Comparison of ENCODE assay signal across 13 cellular contexts in the genomic region with DNA sequence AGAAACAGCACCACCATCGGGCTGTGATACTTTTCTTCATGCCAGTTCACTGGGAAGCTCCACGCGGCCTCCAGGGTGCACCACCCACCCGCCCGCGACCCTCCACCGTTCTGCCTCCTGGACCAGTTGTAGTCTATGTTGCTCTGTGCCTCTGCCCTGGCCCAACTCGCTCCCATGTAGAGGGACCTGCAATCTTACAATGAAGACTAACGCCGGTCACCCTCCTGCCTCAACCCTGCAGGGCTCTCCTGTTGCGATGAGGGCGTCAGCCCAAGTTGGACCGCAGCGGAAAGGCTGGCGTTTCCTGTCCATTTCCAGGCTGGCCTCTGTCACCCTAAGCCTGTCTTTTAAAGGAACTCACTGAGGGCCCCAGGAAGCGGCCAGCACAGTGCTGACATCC. TPM values are rescaled to one million over a fixed set of nuclear protein-coding genes. Genes with fewer than 3 reads are reported as not detected.
DNase-seq lines count a peak whose midpoint lies in the region; ATAC-seq and TF ChIP-seq lines count a peak whose summit lies in the region.
"Had no signal": no experiment of that assay in that cellular context is flagged by ENCODE, and none has a peak within 500 bp of the region (broad histone marks: within the 10 kb centered on the region; RNA-seq: fewer than 3 reads in every experiment).

No MANE protein-coding gene starts in this region.

- DNase-seq in caudate nucleus (lab: John Stamatoyannopoulos, UW) (peak in 12 of 61 donors; percentile 10 to 44 (median 18)), heart right ventricle (peak; percentile 65 to 67), NCI-H446 (lab: John Stamatoyannopoulos, UW) (no peak), BE2C (no peak), kidney tubule cell (ENCODE audit: low spot score) (no peak)
- no peak for DNase-seq in activated naive CD4-positive, alpha-beta T cell treated with anti-CD3 and anti-CD28 coated beads for 36 hours
- DNase-seq: activated CD4-positive, alpha-beta T cell treated with anti-CD3 and anti-CD28 coated beads, Interleukin-2, amount 50 U/mL, for 4 hours; activated effector memory CD4-positive, alpha-beta T cell treated with anti-CD3 and anti-CD28 coated beads, Interleukin-2, amount 50 U/mL, for 16 hours; PC-3 had no signal

- no peak overlapping the region for H3K27ac Mint-ChIP-seq in activated naive CD4-positive, alpha-beta T cell treated with anti-CD3 and anti-CD28 coated beads for 36 hours
- H3K27ac Mint-ChIP-seq: T-helper 1 cell treated with Interleukin-12 subunit alpha and Interleukin-12 subunit beta and Interleukin-4 antibody, amounts not matched to agents 30 μg/mL and 1 μg/mL, for 36 hours had no signal

- H3K27ac ChIP-seq in caudate nucleus (ENCODE audit: low read depth, low read length) (peak overlapping the region; percentile 18), heart right ventricle (peak overlapping the region in 9 of 10 donors; percentile 64 to 97 (median 90)), muscle layer of duodenum (ENCODE audit: low read length) (peak overlapping the region; percentile 39), thymus (ENCODE audit: low read depth) (peak overlapping the region; percentile 61)

- H3K9me3 ChIP-seq in heart right ventricle (no peaks in the 10 kb centered on the region), muscle layer of duodenum (ENCODE audit: control insufficient read depth in 1 of 2, low read length in 2 of 2) (no peaks in the 10 kb centered on the region), thymus (ENCODE audit: control insufficient read depth) (no peaks in the 10 kb centered on the region), BE2C (no peaks in the 10 kb centered on the region)
- H3K9me3 ChIP-seq: HAP-1 had no signal

- H3K9me3 Mint-ChIP-seq in activated naive CD4-positive, alpha-beta T cell treated with anti-CD3 and anti-CD28 coated beads for 36 hours: no peaks in the 10 kb centered on the region
- H3K9me3 Mint-ChIP-seq: T-helper 1 cell treated with Interleukin-12 subunit alpha and Interleukin-12 subunit beta and Interleukin-4 antibody, amounts not matched to agents 30 μg/mL and 1 μg/mL, for 36 hours had no signal

- no peaks in the 10 kb centered on the region for H3K27me3 ChIP-seq in heart right ventricle
- H3K27me3 ChIP-seq in muscle layer of duodenum (ENCODE audit: low read depth, low read length): no peaks in the 10 kb centered on the region
- no peaks in the 10 kb centered on the region for H3K27me3 ChIP-seq in thymus (ENCODE audit: control insufficient read depth, insufficient read depth)
- no peaks in the 10 kb centered on the region for H3K27me3 ChIP-seq in BE2C

- peaks cover 14 to 68% (median 52%) of the 10 kb centered on the region in 9 donors for H3K4me1 ChIP-seq in heart right ventricle
- peaks cover 6 to 10% of the 10 kb centered on the region in 2 donors for H3K4me1 ChIP-seq in muscle layer of duodenum (ENCODE audit: control insufficient read depth in 1 of 2, insufficient read depth in 2 of 2, low read length in 2 of 2)
- H3K4me1 ChIP-seq in thymus (ENCODE audit: control insufficient read depth, insufficient read depth, low read length): no peaks in the 10 kb centered on the region
- no peaks in the 10 kb centered on the region for H3K4me1 ChIP-seq in BE2C
- H3K4me1 ChIP-seq: HAP-1 had no signal

- peaks cover 10% of the 10 kb centered on the region for H3K4me1 Mint-ChIP-seq in activated naive CD4-positive, alpha-beta T cell treated with anti-CD3 and anti-CD28 coated beads for 36 hours (ENCODE audit: low read depth)

- CTCF ChIA-PET in activated naive CD4-positive, alpha-beta T cell treated with anti-CD3 and anti-CD28 coated beads for 36 hours (lab: Charles Lee): no interaction called here

- H3K4me3 ChIP-seq in heart right ventricle: no peak overlapping the region
- H3K4me3 ChIP-seq in muscle layer of duodenum (ENCODE audit: low read depth in 1 of 2, low read length in 2 of 2): no peak overlapping the region
- H3K4me3 ChIP-seq in thymus (ENCODE audit: low read length): no peak overlapping the region
- H3K4me3 ChIP-seq in BE2C (ENCODE audit: low read depth, low read length): no peak overlapping the region
- H3K4me3 ChIP-seq: HAP-1 had no signal

- peak; percentile 26 to 54 (median 44) for ATAC-seq in heart right ventricle
- ATAC-seq: PC-3 had no signal

- H3K4me3 Mint-ChIP-seq in activated naive CD4-positive, alpha-beta T cell treated with anti-CD3 and anti-CD28 coated beads for 36 hours: no peak overlapping the region
- H3K4me3 Mint-ChIP-seq: T-helper 1 cell treated with Interleukin-12 subunit alpha and Interleukin-12 subunit beta and Interleukin-4 antibody, amounts not matched to agents 30 μg/mL and 1 μg/mL, for 36 hours had no signal

- whole genome bisulfite sequencing in heart right ventricle, 2 donors: 55 to 64% methylated on average over 16 of the region's 16 CpGs
- WGBS in thymus: 74% methylated on average over 16 of the region's 16 CpGs

- TF ChIP-seq CTCF in heart right ventricle (IDR thresholded peaks at IDR 0.05) (no peak), BE2C (IDR thresholded peaks at IDR 0.05; ENCODE audit: low read depth, low read length) (no peak)

- H3K36me3 ChIP-seq in heart right ventricle (peaks cover 0 to 18% (median 7%) of the 10 kb centered on the region in 9 donors), muscle layer of duodenum (ENCODE audit: control insufficient read depth in 1 of 2, insufficient read depth in 2 of 2, low read length in 2 of 2) (peaks cover 7 to 14% of the 10 kb centered on the region in 2 donors), thymus (ENCODE audit: control insufficient read depth, insufficient read depth) (peaks cover 12% of the 10 kb centered on the region), BE2C (peaks cover 4% of the 10 kb centered on the region)

- no peaks in the 10 kb centered on the region for H3K27me3 Mint-ChIP-seq in activated naive CD4-positive, alpha-beta T cell treated with anti-CD3 and anti-CD28 coated beads for 36 hours (ENCODE audit: low read depth)

- intact Hi-C loops in heart right ventricle (cut with DNase I): loop anchor here in 2 of 10 donors (10.0 kb wide), 2 partner anchors 72 to 142 kb away; a partner anchor contains a TSS
- intact Hi-C loops in activated naive CD4-positive, alpha-beta T cell treated with anti-CD3 and anti-CD28 coated beads for 36 hours (cut with micrococcal nuclease): loop anchor here (10.0 kb wide), 1 partner anchor 452 kb away; no protein-coding TSS in a partner anchor

- H3K36me3 Mint-ChIP-seq in activated naive CD4-positive, alpha-beta T cell treated with anti-CD3 and anti-CD28 coated beads for 36 hours (ENCODE audit: low read depth): no peaks in the 10 kb centered on the region

RNA-seq across cellular contexts. Expression of a gene that starts 34.9 kb away (rescaled TPM):
- total RNA-seq in heart right ventricle: 10 to 100 TPM in 3 of 10 donors, 1 to 10 TPM in 7; 3.5 to 21.0 (median 5.6) TPM
- polyA plus RNA-seq in heart right ventricle (10 to 100 TPM; 11.7 to 18.7 TPM), thymus (12.0 TPM)
- total RNA-seq in activated naive CD4-positive, alpha-beta T cell treated with anti-CD3 and anti-CD28 coated beads for 36 hours: 10 to 100 TPM; 14.7 to 16.3 TPM
- polyA plus RNA-seq in BE2C (2012; ENCODE audit: insufficient read depth, insufficient read length, low read depth): not detected

RNA-seq across cellular contexts. Expression of a gene that starts 52.4 kb away (rescaled TPM):
- 100 to 1,000 TPM in 1 of 10 donors, 10 to 100 TPM in 9; 57.8 to 134 (median 76.0) TPM for total RNA-seq in heart right ventricle
- polyA plus RNA-seq in heart right ventricle: 10 to 100 TPM; 59.1 to 91.9 TPM
- 52.8 TPM for polyA plus RNA-seq in thymus
- 10 to 100 TPM; 40.4 to 42.7 TPM for total RNA-seq in activated naive CD4-positive, alpha-beta T cell treated with anti-CD3 and anti-CD28 coated beads for 36 hours
- 114 TPM for polyA plus RNA-seq in BE2C (2012; ENCODE audit: insufficient read depth, insufficient read length, low read depth)

RNA-seq across cellular contexts. Expression of a gene that starts 52.8 kb away (rescaled TPM):
- 1 to 10 TPM; 2.2 to 3.9 (median 3.4) TPM for total RNA-seq in heart right ventricle
- polyA plus RNA-seq in heart right ventricle (1 to 10 TPM; 3.0 to 3.8 TPM), thymus (6.4 TPM)
- total RNA-seq in activated naive CD4-positive, alpha-beta T cell treated with anti-CD3 and anti-CD28 coated beads for 36 hours: 1 to 10 TPM; 3.6 to 3.9 TPM
- 10.9 TPM for polyA plus RNA-seq in BE2C (2012; ENCODE audit: insufficient read depth, insufficient read length, low read depth)

Comparison
In these comparisons a context has a peak if more than half of its experiments do, and no peak if none do; other contexts are left out.
1. DNase-seq: peak in heart right ventricle (2 of 2); none in NCI-H446 (0 of 2), activated naive CD4-positive, alpha-beta T cell treated with anti-CD3 and anti-CD28 coated beads for 36 hours (single experiment), BE2C (single experiment) and kidney tubule cell (single experiment).
2. H3K27ac ChIP-seq: peak in every context shown above with its lines; median percentile 90 in heart right ventricle; 61 in thymus; 39 in muscle layer of duodenum; 18 in caudate nucleus.